ENCODE assay signal across 1 cellular context in the genomic region with DNA sequence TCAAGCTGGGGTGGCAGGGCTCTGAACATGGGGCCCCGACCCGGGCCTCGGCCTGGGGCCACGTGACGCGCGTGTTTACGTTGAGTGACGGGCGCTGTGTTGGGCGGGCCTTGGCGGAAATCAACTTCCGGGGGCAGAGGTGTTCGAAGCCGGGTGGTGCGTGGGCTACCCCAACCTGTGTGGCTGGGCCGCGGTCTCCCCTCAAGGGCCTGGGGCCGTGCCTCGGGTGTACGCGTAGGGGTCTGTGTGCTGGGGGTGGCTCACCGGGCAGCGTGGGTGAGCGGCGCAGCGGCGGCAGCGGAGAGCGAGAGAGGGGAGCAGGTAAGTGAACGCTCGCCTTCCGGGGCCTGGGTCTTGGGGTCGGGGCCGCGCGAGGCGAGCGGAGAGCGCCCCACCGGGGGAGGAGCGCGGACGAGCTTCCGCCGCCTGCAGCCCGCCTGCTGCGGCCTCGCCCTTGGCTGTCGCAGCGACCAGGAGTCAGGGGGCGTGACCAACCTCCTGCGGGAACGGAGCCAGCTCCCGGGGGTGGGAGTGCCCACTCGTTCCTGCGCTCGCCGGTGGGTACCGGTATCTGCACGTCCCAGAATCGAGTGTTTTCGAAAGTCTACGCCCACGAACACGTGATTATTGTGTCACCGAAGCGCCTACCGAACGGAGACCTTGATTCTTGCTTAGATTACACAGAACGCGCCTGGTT.
A peak's percentile ranks its signal among the peaks of the same experiment; 100 is the strongest.
TF ChIP-seq lines count a peak whose summit lies in the region.

A gene with protein sequence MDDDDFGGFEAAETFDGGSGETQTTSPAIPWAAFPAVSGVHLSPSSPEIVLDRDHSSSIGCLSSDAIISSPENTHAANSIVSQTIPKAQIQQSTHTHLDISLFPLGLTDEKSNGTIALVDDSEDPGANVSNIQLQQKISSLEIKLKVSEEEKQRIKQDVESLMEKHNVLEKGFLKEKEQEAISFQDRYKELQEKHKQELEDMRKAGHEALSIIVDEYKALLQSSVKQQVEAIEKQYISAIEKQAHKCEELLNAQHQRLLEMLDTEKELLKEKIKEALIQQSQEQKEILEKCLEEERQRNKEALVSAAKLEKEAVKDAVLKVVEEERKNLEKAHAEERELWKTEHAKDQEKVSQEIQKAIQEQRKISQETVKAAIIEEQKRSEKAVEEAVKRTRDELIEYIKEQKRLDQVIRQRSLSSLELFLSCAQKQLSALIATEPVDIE (plus strand): TSS at position 136 of the 697 bp plus-strand sequence. CDS start 66,760 bp downstream, outside the sequence.

TF ChIP-seq in K562, 482 proteins besides CTCF, POLR2A, EP300 and RAD21 (continued from another document and continues in another):
- TF ChIP-seq, protein P1, sequence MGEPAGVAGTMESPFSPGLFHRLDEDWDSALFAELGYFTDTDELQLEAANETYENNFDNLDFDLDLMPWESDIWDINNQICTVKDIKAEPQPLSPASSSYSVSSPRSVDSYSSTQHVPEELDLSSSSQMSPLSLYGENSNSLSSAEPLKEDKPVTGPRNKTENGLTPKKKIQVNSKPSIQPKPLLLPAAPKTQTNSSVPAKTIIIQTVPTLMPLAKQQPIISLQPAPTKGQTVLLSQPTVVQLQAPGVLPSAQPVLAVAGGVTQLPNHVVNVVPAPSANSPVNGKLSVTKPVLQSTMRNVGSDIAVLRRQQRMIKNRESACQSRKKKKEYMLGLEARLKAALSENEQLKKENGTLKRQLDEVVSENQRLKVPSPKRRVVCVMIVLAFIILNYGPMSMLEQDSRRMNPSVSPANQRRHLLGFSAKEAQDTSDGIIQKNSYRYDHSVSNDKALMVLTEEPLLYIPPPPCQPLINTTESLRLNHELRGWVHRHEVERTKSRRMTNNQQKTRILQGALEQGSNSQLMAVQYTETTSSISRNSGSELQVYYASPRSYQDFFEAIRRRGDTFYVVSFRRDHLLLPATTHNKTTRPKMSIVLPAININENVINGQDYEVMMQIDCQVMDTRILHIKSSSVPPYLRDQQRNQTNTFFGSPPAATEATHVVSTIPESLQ (CRISPR knock-in tag; IDR thresholded peaks at IDR 0.05) = peak; percentile 77; the same call in 1 of the 2 replicates
- TF ChIP-seq STAT5B (CRISPR knock-in tag; IDR thresholded peaks at IDR 0.05) (no peak), SMAD4 (CRISPR knock-in tag; conservative IDR thresholded peaks at IDR 0.05) (peak; percentile 74), EGR1 (conservative IDR thresholded peaks at IDR 0.05) (peak; percentile 95), MXI1 (IDR thresholded peaks at IDR 0.05; ENCODE audit: low read depth, low read length) (0 out of 2 replicates have a peak, but pooled peaks have one; percentile 17), CEBPG (CRISPR knock-in tag; IDR thresholded peaks at IDR 0.05) (peak; percentile 3; the same call in 1 of the 2 replicates), CEBPG (tag; conservative IDR thresholded peaks at IDR 0.05 in 1 of 2, IDR thresholded peaks at IDR 0.05 in 1 of 2) (no peak; a peak in 1 of 4 replicates), ADNP (tag; IDR thresholded peaks at IDR 0.05) (0 out of 2 replicates have a peak, but pooled peaks have one; percentile 56), CEBPB (tag; IDR thresholded peaks at IDR 0.05) (peak; percentile 86; the same call in 1 of the 2 replicates), JUND (IDR thresholded peaks at IDR 0.05; ENCODE audit: borderline replicate concordance, low read depth, low read length) (peak; percentile 54; the same call in 1 of the 2 replicates), JUND (tag; IDR thresholded peaks at IDR 0.05; ENCODE audit: borderline replicate concordance, low read depth, low read length) (no peak; the same call in 2 of the 3 replicates), ZNF408 (CRISPR knock-in tag; IDR thresholded peaks at IDR 0.05; ENCODE audit: low read depth) (no peak), CXXC5 (CRISPR knock-in tag; IDR thresholded peaks at IDR 0.05) (peak; percentile 96), SUPT5H (IDR thresholded peaks at IDR 0.05) (peak; percentile 94), HDAC1 (IDR thresholded peaks at IDR 0.05) (peak in 1 of 2 experiments; percentile 87; a peak in 1 of 4 replicates), ZNF699 (CRISPR knock-in tag; IDR thresholded peaks at IDR 0.05; ENCODE audit: insufficient replicate concordance) (no peak), TFAM (CRISPR knock-in tag; conservative IDR thresholded peaks at IDR 0.05) (no peak), TGIF2 (CRISPR knock-in tag; IDR thresholded peaks at IDR 0.05) (no peak), DIDO1 (tag; IDR thresholded peaks at IDR 0.05; ENCODE audit: low read depth) (0 out of 2 replicates have a peak, but pooled peaks have one; percentile 28), ZNF444 (CRISPR knock-in tag; IDR thresholded peaks at IDR 0.05) (no peak), CHD2 (IDR thresholded peaks at IDR 0.05; ENCODE audit: low read depth, low read length) (no peak), SAFB2 (IDR thresholded peaks at IDR 0.05; ENCODE audit: borderline replicate concordance, low read depth, low read length, severe bottlenecking) (no peak), EHMT2 (IDR thresholded peaks at IDR 0.05) (no peak), RUNX1 (IDR thresholded peaks at IDR 0.05; ENCODE audit: low read depth) (no peak), NR2C2 (CRISPR knock-in tag; IDR thresholded peaks at IDR 0.05) (peak; percentile 94), NR2C2 (tag; IDR thresholded peaks at IDR 0.05) (peak; percentile 100), MEIS2 (IDR thresholded peaks at IDR 0.05; ENCODE audit: partially characterized antibody) (peak; percentile 69), SNRNP70 (optimal IDR thresholded peaks at IDR 0.05; ENCODE audit: low read depth, low read length) (no peak), ZNF589 (CRISPR knock-in tag; IDR thresholded peaks at IDR 0.05; ENCODE audit: low read depth) (no peak), MTA3 (IDR thresholded peaks at IDR 0.05; ENCODE audit: borderline replicate concordance) (peak; percentile 83), ZFPM2 (CRISPR knock-in tag; IDR thresholded peaks at IDR 0.05) (no peak), POLR2G (IDR thresholded peaks at IDR 0.05; ENCODE audit: low read depth, low read length) (peak; percentile 96)
- TF ChIP-seq, protein P2, sequence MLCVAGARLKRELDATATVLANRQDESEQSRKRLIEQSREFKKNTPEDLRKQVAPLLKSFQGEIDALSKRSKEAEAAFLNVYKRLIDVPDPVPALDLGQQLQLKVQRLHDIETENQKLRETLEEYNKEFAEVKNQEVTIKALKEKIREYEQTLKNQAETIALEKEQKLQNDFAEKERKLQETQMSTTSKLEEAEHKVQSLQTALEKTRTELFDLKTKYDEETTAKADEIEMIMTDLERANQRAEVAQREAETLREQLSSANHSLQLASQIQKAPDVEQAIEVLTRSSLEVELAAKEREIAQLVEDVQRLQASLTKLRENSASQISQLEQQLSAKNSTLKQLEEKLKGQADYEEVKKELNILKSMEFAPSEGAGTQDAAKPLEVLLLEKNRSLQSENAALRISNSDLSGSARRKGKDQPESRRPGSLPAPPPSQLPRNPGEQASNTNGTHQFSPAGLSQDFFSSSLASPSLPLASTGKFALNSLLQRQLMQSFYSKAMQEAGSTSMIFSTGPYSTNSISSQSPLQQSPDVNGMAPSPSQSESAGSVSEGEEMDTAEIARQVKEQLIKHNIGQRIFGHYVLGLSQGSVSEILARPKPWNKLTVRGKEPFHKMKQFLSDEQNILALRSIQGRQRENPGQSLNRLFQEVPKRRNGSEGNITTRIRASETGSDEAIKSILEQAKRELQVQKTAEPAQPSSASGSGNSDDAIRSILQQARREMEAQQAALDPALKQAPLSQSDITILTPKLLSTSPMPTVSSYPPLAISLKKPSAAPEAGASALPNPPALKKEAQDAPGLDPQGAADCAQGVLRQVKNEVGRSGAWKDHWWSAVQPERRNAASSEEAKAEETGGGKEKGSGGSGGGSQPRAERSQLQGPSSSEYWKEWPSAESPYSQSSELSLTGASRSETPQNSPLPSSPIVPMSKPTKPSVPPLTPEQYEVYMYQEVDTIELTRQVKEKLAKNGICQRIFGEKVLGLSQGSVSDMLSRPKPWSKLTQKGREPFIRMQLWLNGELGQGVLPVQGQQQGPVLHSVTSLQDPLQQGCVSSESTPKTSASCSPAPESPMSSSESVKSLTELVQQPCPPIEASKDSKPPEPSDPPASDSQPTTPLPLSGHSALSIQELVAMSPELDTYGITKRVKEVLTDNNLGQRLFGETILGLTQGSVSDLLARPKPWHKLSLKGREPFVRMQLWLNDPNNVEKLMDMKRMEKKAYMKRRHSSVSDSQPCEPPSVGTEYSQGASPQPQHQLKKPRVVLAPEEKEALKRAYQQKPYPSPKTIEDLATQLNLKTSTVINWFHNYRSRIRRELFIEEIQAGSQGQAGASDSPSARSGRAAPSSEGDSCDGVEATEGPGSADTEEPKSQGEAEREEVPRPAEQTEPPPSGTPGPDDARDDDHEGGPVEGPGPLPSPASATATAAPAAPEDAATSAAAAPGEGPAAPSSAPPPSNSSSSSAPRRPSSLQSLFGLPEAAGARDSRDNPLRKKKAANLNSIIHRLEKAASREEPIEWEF (CRISPR knock-in tag; IDR thresholded peaks at IDR 0.05) = no peak
- TF ChIP-seq, protein P3, sequence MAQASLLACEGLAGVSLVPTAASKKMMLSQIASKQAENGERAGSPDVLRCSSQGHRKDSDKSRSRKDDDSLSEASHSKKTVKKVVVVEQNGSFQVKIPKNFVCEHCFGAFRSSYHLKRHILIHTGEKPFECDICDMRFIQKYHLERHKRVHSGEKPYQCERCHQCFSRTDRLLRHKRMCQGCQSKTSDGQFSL (CRISPR knock-in tag; IDR thresholded peaks at IDR 0.05) = no peak
- TF ChIP-seq, protein P3 (tag; IDR thresholded peaks at IDR 0.05) = no peak
- TF ChIP-seq, protein P4, sequence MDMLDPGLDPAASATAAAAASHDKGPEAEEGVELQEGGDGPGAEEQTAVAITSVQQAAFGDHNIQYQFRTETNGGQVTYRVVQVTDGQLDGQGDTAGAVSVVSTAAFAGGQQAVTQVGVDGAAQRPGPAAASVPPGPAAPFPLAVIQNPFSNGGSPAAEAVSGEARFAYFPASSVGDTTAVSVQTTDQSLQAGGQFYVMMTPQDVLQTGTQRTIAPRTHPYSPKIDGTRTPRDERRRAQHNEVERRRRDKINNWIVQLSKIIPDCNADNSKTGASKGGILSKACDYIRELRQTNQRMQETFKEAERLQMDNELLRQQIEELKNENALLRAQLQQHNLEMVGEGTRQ (CRISPR knock-in tag; IDR thresholded peaks at IDR 0.05) = peak; percentile 98
- TF ChIP-seq, protein P5, sequence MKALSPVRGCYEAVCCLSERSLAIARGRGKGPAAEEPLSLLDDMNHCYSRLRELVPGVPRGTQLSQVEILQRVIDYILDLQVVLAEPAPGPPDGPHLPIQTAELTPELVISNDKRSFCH (CRISPR knock-in tag; IDR thresholded peaks at IDR 0.05) = no peak
- TF ChIP-seq, protein P5 (tag; IDR thresholded peaks at IDR 0.05) = peak; percentile 80
- TF ChIP-seq, protein P6, sequence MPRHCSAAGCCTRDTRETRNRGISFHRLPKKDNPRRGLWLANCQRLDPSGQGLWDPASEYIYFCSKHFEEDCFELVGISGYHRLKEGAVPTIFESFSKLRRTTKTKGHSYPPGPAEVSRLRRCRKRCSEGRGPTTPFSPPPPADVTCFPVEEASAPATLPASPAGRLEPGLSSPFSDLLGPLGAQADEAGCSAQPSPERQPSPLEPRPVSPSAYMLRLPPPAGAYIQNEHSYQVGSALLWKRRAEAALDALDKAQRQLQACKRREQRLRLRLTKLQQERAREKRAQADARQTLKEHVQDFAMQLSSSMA (CRISPR knock-in tag; IDR thresholded peaks at IDR 0.05) = peak; percentile 55; the same call in 1 of the 2 replicates
- TF ChIP-seq, protein P7, sequence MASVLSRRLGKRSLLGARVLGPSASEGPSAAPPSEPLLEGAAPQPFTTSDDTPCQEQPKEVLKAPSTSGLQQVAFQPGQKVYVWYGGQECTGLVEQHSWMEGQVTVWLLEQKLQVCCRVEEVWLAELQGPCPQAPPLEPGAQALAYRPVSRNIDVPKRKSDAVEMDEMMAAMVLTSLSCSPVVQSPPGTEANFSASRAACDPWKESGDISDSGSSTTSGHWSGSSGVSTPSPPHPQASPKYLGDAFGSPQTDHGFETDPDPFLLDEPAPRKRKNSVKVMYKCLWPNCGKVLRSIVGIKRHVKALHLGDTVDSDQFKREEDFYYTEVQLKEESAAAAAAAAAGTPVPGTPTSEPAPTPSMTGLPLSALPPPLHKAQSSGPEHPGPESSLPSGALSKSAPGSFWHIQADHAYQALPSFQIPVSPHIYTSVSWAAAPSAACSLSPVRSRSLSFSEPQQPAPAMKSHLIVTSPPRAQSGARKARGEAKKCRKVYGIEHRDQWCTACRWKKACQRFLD (CRISPR knock-in tag; IDR thresholded peaks at IDR 0.05) = no peak; the same call in none of the 2 replicates
